ENCODE assay signal across 4 cellular contexts in genomic region chr7:83324596-83324995, GRCh38.
"Had no signal": no experiment of that assay in that cellular context is flagged by ENCODE, and none has a peak within 500 bp of the region (broad histone marks: within the 10 kb centered on the region; RNA-seq: fewer than 3 reads in every experiment).

No MANE protein-coding gene starts in this region.

- H3K4me3 ChIP-seq: K562 had no signal

- DNase-seq: IMR-90, KBM-7 had no signal

- H3K27ac ChIP-seq: HL-60 had no signal
